1 cellular context compared by ENCODE assay signal in genomic region chr6:12314751-12315150, GRCh38.
TF ChIP-seq lines count a peak whose summit lies in the region.

No MANE protein-coding gene starts in this region.

TF ChIP-seq in endothelial cell of umbilical vein, 7 proteins besides CTCF, POLR2A, EP300 and RAD21:
- no peak for TF ChIP-seq MYC (IDR thresholded peaks at IDR 0.05; ENCODE audit: low read depth, low read length)
- no peak for TF ChIP-seq JUN (IDR thresholded peaks at IDR 0.05; ENCODE audit: borderline replicate concordance, insufficient read depth, insufficient read length, low read depth)
- no peak for TF ChIP-seq EZH2 (IDR thresholded peaks at IDR 0.05; ENCODE audit: borderline replicate concordance, low read depth, low read length, severe bottlenecking)
- TF ChIP-seq GATA2 (IDR thresholded peaks at IDR 0.05; ENCODE audit: insufficient read depth, insufficient read length, low read depth, low read length) = no peak
- TF ChIP-seq FOS (IDR thresholded peaks at IDR 0.05; ENCODE audit: borderline replicate concordance, insufficient read depth, low read length) = no peak
- TF ChIP-seq MAX (IDR thresholded peaks at IDR 0.05; ENCODE audit: insufficient read depth, insufficient read length) = no peak
- TF ChIP-seq POLR2AphosphoS5 (IDR thresholded peaks at IDR 0.05; ENCODE audit: insufficient read depth, low read depth, low read length) = no peak
